In the genomic region with DNA sequence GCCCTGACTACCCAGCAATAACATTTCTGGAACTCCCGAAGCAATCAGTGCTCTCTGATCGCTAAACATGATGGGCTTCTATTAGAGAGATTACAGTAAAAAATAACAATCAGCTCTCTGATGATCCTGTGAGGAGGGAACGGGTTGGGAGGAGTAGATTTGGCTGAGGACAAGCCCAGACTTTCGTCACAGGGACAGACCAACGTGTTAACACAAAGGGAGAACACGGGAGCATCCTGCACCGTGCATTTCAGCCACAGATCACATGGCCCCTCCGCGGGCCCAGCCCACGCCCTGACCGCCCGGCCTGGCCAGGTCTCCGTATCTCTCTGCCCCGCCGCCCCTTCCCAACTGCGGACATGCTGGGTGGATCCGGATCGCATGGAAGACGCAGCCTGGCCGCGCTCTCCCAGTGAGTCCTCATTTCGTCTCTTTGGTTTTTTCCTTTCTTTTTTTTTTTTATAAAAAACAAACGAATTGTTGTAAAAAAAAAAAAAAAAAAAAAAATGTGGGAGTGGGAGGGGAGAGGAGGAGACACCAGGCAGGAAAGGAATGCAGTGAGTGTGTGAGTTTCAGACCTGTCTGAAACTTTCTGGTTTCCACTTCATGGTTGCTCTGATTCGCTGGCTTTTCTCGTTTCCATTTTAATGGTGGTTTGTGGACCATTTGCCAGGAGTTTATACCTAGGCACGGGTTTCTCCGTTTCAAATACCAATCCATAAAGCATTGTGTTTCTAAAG, we compare ENCODE assay signal across 8 cellular contexts.
DNase-seq lines count a peak whose midpoint lies in the region; ATAC-seq and TF ChIP-seq lines count a peak whose summit lies in the region.

No MANE protein-coding gene starts in this region.

- H3K4me3 ChIP-seq in BE2C (ENCODE audit: low read depth, low read length) (peak overlapping the region; percentile 88), neuronal stem cell (ENCODE audit: low read length in 2 of 2) (peak overlapping the region; percentile 53 to 76)

- H3K27ac Mint-ChIP-seq in activated T-helper 17 cell treated with anti-CD3 and anti-CD28 coated beads, Interleukin-2, amount 50 U/mL, for 72 hours = no peak overlapping the region

- no peak overlapping the region for H3K4ac ChIP-seq in neuronal stem cell (ENCODE audit: low read length)

- H2AFZ ChIP-seq in neuronal stem cell (ENCODE audit: low read length) = peak overlapping the region; percentile 85

- H3K4me1 Mint-ChIP-seq in activated T-helper 17 cell treated with anti-CD3 and anti-CD28 coated beads, Interleukin-2, amount 50 U/mL, for 72 hours = no peaks in the 10 kb centered on the region

- no peak overlapping the region for H4K8ac ChIP-seq in neuronal stem cell (ENCODE audit: low read depth, low read length)

- H4K91ac ChIP-seq in neuronal stem cell (ENCODE audit: low read depth, low read length, poor library complexity) = no peak overlapping the region

- H3K9me3 ChIP-seq in BE2C (0 out of 2 replicates have a peak, but pooled peaks cover 1% of the 10 kb centered on the region), neuronal stem cell (replicated peaks in 1 of 2; ENCODE audit: control insufficient read depth in 2 of 2, insufficient read depth in 1 of 2, low read depth in 1 of 2, low read length in 2 of 2) (peaks cover 5 to 15% of the 10 kb centered on the region in 2 donors)

- TF ChIP-seq RAD21 in Ishikawa (IDR thresholded peaks at IDR 0.05; ENCODE audit: low read depth) = no peak

- no peaks in the 10 kb centered on the region for H3K36me3 Mint-ChIP-seq in activated T-helper 17 cell treated with anti-CD3 and anti-CD28 coated beads, Interleukin-2, amount 50 U/mL, for 72 hours (ENCODE audit: low read depth)

- peaks cover 3% of the 10 kb centered on the region for H3K79me1 ChIP-seq in neuronal stem cell (ENCODE audit: low read depth, low read length)

- H3K27me3 Mint-ChIP-seq in activated T-helper 17 cell treated with anti-CD3 and anti-CD28 coated beads, Interleukin-2, amount 50 U/mL, for 72 hours = peaks cover 15% of the 10 kb centered on the region

- peak overlapping the region; percentile 84 for H3K18ac ChIP-seq in neuronal stem cell (ENCODE audit: low read length)

- no peak overlapping the region for H2BK15ac ChIP-seq in neuronal stem cell (ENCODE audit: low read length)

- no peak overlapping the region for H3K4me3 Mint-ChIP-seq in activated T-helper 17 cell treated with anti-CD3 and anti-CD28 coated beads, Interleukin-2, amount 50 U/mL, for 72 hours

- H3K27ac ChIP-seq in neuronal stem cell (replicated peaks; ENCODE audit: low read length) = peak overlapping the region; percentile 36

- H3K36me3 ChIP-seq in BE2C = no peaks in the 10 kb centered on the region; the same call in 1 of the 2 replicates
- H3K36me3 ChIP-seq in neuronal stem cell (replicated peaks in 1 of 2; ENCODE audit: control insufficient read depth in 2 of 2, insufficient read depth in 2 of 2, low read length in 2 of 2) = peaks cover 2 to 3% of the 10 kb centered on the region in 2 donors

- H3K14ac ChIP-seq in neuronal stem cell (ENCODE audit: low read length) = no peak overlapping the region

- peak overlapping the region; percentile 68 for H3K4me2 ChIP-seq in neuronal stem cell (ENCODE audit: insufficient read depth, low read length, poor library complexity, severe bottlenecking)

- DNase-seq in BE2C (peak; percentile 88), globus pallidus (ENCODE audit: low spot score) (peak; percentile 93), neuronal stem cell (ENCODE audit: low spot score) (peak; percentile 61), activated gamma-delta T cell treated with Interleukin-2 at 50 U/mL for 16 hours (no peak)
- no peak for DNase-seq in activated CD8-positive, alpha-beta memory T cell treated with anti-CD3 and anti-CD28 coated beads, Interleukin-2, amount 50 U/mL, for 4 hours

- TF ChIP-seq EP300 in Ishikawa (IDR thresholded peaks at IDR 0.05; ENCODE audit: borderline replicate concordance) = 0 out of 2 replicates have a peak, but pooled peaks have one; percentile 29

- no peak overlapping the region for H2BK5ac ChIP-seq in neuronal stem cell (ENCODE audit: low read length)

- no CpG with 5 or more reads among the region's 27 CpGs for WGBS in neuronal stem cell (ENCODE audit: extremely low coverage in 2 of 2, insufficient read length in 2 of 2, insufficient replicate concordance in 1 of 2), 2 donors

- TF ChIP-seq CTCF in BE2C (IDR thresholded peaks at IDR 0.05; ENCODE audit: low read depth, low read length) = no peak

- no peak overlapping the region for H2BK120ac ChIP-seq in neuronal stem cell (ENCODE audit: low read depth, low read length)

- H3K27me3 ChIP-seq in BE2C (no peaks in the 10 kb centered on the region), neuronal stem cell (ENCODE audit: control insufficient read depth in 3 of 3, insufficient read depth in 3 of 3, low read depth in 1 of 3, low read length in 3 of 3) (peaks cover 0 to 2% (median 0%) of the 10 kb centered on the region in 3 experiments)

- no peak overlapping the region for H2BK12ac ChIP-seq in neuronal stem cell (ENCODE audit: low read length)

- peak overlapping the region; percentile 71 for H3K9ac ChIP-seq in neuronal stem cell (ENCODE audit: low read depth, low read length, poor library complexity)

- peaks cover 14% of the 10 kb centered on the region for H3K4me1 ChIP-seq in BE2C
- H3K4me1 ChIP-seq in neuronal stem cell (ENCODE audit: control insufficient read depth in 2 of 2, insufficient read depth in 1 of 2, low read depth in 1 of 2, low read length in 2 of 2) = peaks cover 10 to 13% of the 10 kb centered on the region in 2 donors

- H2AK5ac ChIP-seq in neuronal stem cell (ENCODE audit: low read depth, low read length) = no peak overlapping the region

- peaks cover 9% of the 10 kb centered on the region for H3K9me3 Mint-ChIP-seq in activated T-helper 17 cell treated with anti-CD3 and anti-CD28 coated beads, Interleukin-2, amount 50 U/mL, for 72 hours

- no peak overlapping the region for H3K23ac ChIP-seq in neuronal stem cell (ENCODE audit: low read depth, low read length, poor library complexity)

- ATAC-seq in activated T-helper 17 cell treated with anti-CD3 and anti-CD28 coated beads, Interleukin-2, amount 50 U/mL, for 72 hours (replicated peaks) = peak; percentile 18
- ATAC-seq in GM19455 (IDR thresholded peaks at IDR 0.05; ENCODE audit: unreplicated experiment) = no peak

TF ChIP-seq in Ishikawa, 13 proteins besides CTCF, POLR2A, EP300 and RAD21:
- TF ChIP-seq CEBPB (IDR thresholded peaks at IDR 0.05) = 0 out of 2 replicates have a peak, but pooled peaks have one; percentile 51
- 0 out of 2 replicates have a peak, but pooled peaks have one; percentile 59 for TF ChIP-seq TAF1 (IDR thresholded peaks at IDR 0.05; ENCODE audit: low read depth)
- no peak for TF ChIP-seq YY1 (IDR thresholded peaks at IDR 0.05; ENCODE audit: low read depth)
- no peak for TF ChIP-seq EGR1 (IDR thresholded peaks at IDR 0.05)
- TF ChIP-seq MAX (IDR thresholded peaks at IDR 0.05) = peak; percentile 78
- TF ChIP-seq ZBTB7A (IDR thresholded peaks at IDR 0.05; ENCODE audit: low read depth) = no peak
- TF ChIP-seq, protein P1, sequence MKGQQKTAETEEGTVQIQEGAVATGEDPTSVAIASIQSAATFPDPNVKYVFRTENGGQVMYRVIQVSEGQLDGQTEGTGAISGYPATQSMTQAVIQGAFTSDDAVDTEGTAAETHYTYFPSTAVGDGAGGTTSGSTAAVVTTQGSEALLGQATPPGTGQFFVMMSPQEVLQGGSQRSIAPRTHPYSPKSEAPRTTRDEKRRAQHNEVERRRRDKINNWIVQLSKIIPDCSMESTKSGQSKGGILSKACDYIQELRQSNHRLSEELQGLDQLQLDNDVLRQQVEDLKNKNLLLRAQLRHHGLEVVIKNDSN (IDR thresholded peaks at IDR 0.05) = peak; percentile 83
- 0 out of 2 replicates have a peak, but pooled peaks have one; percentile 16 for TF ChIP-seq NFIC (IDR thresholded peaks at IDR 0.05)
- TF ChIP-seq FOXM1 (IDR thresholded peaks at IDR 0.05; ENCODE audit: borderline replicate concordance, low read depth) = no peak
- TF ChIP-seq TCF12 (IDR thresholded peaks at IDR 0.05; ENCODE audit: low read depth) = peak; percentile 33; the same call in 1 of the 2 replicates

Comparison
In these comparisons a context has a peak if more than half of its experiments do, and no peak if none do; other contexts are left out.
1. DNase-seq: peak in BE2C (single experiment), globus pallidus (single experiment) and neuronal stem cell (single experiment); none in activated CD8-positive, alpha-beta memory T cell treated with anti-CD3 and anti-CD28 coated beads, Interleukin-2, amount 50 U/mL, for 4 hours (single experiment) and activated gamma-delta T cell treated with Interleukin-2 at 50 U/mL for 16 hours (single experiment).